ENCODE assay signal across 9 cellular contexts in the genomic region with DNA sequence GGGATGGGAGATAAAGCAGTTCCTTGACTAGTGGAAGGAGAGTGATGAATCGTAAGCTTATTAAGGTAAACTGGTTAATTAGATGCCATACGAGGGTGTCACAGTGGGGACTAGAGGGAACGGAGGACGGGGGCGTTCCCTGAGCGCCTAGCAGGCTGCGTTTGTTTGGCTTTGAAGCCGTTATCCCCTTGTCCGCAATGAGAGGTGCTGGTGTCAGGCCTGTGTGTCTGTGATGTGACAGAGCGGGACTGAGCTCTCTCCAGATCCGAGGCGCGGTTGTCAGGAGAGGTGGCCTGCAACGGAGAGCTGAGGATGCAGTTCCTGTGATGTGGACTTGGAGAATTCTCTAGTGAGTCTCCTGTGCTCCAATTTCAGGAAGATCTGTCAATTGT.
A peak's percentile ranks its signal among the peaks of the same experiment; 100 is the strongest.
DNase-seq lines count a peak whose midpoint lies in the region; ATAC-seq and TF ChIP-seq lines count a peak whose summit lies in the region.
"Had no signal": no experiment of that assay in that cellular context is flagged by ENCODE, and none has a peak within 500 bp of the region (broad histone marks: within the 10 kb centered on the region; RNA-seq: fewer than 3 reads in every experiment).

No MANE protein-coding gene starts in this region.

- intact Hi-C loops in posterior vena cava (cut with DNase I): no loop called here

- DNase-seq in ELF-1 (ENCODE audit: low read depth, low spot score): peak; percentile 30
- peak; percentile 45 for DNase-seq in NCI-H748 (lab: John Stamatoyannopoulos, UW; ENCODE audit: unreplicated experiment)
- no peak for DNase-seq in fibroblast of pulmonary artery (ENCODE audit: low read depth)
- peak; percentile 75 for DNase-seq in posterior vena cava (ENCODE audit: low spot score)
- DNase-seq in stimulated activated CD4-positive, alpha-beta T cell treated with anti-CD3 and anti-CD28 coated beads, Interleukin-4, amount 100 ng/mL, for 4 hours: no peak
- no peak for DNase-seq in KG1 (lab: John Stamatoyannopoulos, UW)
- DNase-seq in NCI-H446 (lab: John Stamatoyannopoulos, UW): no peak
- DNase-seq in omental fat pad (ENCODE audit: low spot score): no peak
- DNase-seq: NCI-H774 had no signal

- peak overlapping the region; percentile 64 for H3K4me3 ChIP-seq in fibroblast of pulmonary artery (replicated peaks; ENCODE audit: low read depth, low read length)

- TF ChIP-seq CTCF in fibroblast of pulmonary artery (IDR thresholded peaks at IDR 0.05; ENCODE audit: low read length, missing control alignments) (no peak), omental fat pad (IDR thresholded peaks at IDR 0.05) (no peak)

- no peak for ATAC-seq in omental fat pad (ENCODE audit: low FRiP score)

Comparison
In these comparisons a context has a peak if more than half of its experiments do, and no peak if none do; other contexts are left out.
1. DNase-seq: peak in ELF-1 (single experiment), NCI-H748 (single experiment) and posterior vena cava (single experiment); none in fibroblast of pulmonary artery (single experiment), stimulated activated CD4-positive, alpha-beta T cell treated with anti-CD3 and anti-CD28 coated beads, Interleukin-4, amount 100 ng/mL, for 4 hours (0 of 2), KG1 (single experiment), NCI-H446 (0 of 2) and omental fat pad (single experiment).